In genomic region chr13:99968521-99969367, GRCh38 we compare ENCODE assay signal across 8 cellular contexts. TPM values are rescaled to one million over a fixed set of nuclear protein-coding genes. Genes with fewer than 3 reads are reported as not detected.
DNase-seq lines count a peak whose midpoint lies in the region; ATAC-seq and TF ChIP-seq lines count a peak whose summit lies in the region.

No MANE protein-coding gene starts in this region.

- peak overlapping the region; percentile 61 for H3K4me3 ChIP-seq in thoracic aorta

- peaks cover 68% of the 10 kb centered on the region for H3K27me3 Mint-ChIP-seq in activated CD4-positive, alpha-beta T cell treated with anti-CD3 and anti-CD28 coated beads, Interleukin-2, amount 10 ng/mL, durations not matched to agents 7 days and 5 days
- peaks cover 64% of the 10 kb centered on the region for H3K27me3 Mint-ChIP-seq in activated T-helper 2 cell treated with anti-CD3 and anti-CD28 coated beads, Interferon-gamma antibody, Interleukin-2, Interleukin-4, amounts not matched to agents 10 μg/mL and 5 μg/mL and 100 μg/mL, durations not matched to agents 14 hours and 24 hours and 36 hours (ENCODE audit: low read depth)

- H3K9me3 ChIP-seq in thoracic aorta = no peaks in the 10 kb centered on the region

- POLR2A ChIA-PET in activated CD4-positive, alpha-beta T cell treated with anti-CD3 and anti-CD28 coated beads, Interleukin-2, amount 10 ng/mL, durations not matched to agents 7 days and 5 days (lab: Charles Lee) = no interaction called here

- no peak overlapping the region for H3K27ac ChIP-seq in thoracic aorta

- ATAC-seq in thoracic aorta (ENCODE audit: insufficient number of reproducible peaks, low FRiP score, low read depth) (peak; percentile 29), GM21423 (IDR thresholded peaks at IDR 0.05; ENCODE audit: unreplicated experiment) (no peak)

- peak overlapping the region; percentile 64 for H3K27ac Mint-ChIP-seq in activated CD4-positive, alpha-beta T cell treated with anti-CD3 and anti-CD28 coated beads, Interleukin-2, amount 10 ng/mL, durations not matched to agents 7 days and 5 days
- peak overlapping the region; percentile 25 for H3K27ac Mint-ChIP-seq in activated T-helper 2 cell treated with anti-CD3 and anti-CD28 coated beads, Interferon-gamma antibody, Interleukin-2, Interleukin-4, amounts not matched to agents 10 μg/mL and 5 μg/mL and 100 μg/mL, durations not matched to agents 14 hours and 24 hours and 36 hours

- peaks cover 14% of the 10 kb centered on the region for H3K4me1 Mint-ChIP-seq in activated CD4-positive, alpha-beta T cell treated with anti-CD3 and anti-CD28 coated beads, Interleukin-2, amount 10 ng/mL, durations not matched to agents 7 days and 5 days
- peaks cover 8% of the 10 kb centered on the region for H3K4me1 Mint-ChIP-seq in activated T-helper 2 cell treated with anti-CD3 and anti-CD28 coated beads, Interferon-gamma antibody, Interleukin-2, Interleukin-4, amounts not matched to agents 10 μg/mL and 5 μg/mL and 100 μg/mL, durations not matched to agents 14 hours and 24 hours and 36 hours (ENCODE audit: low read depth)

- H3K4me1 ChIP-seq in thoracic aorta (ENCODE audit: control insufficient read depth in 1 of 2, low read depth in 2 of 2) = peaks cover 19 to 35% of the 10 kb centered on the region in 2 donors

- peak overlapping the region; percentile 68 for H3K4me3 Mint-ChIP-seq in activated CD4-positive, alpha-beta T cell treated with anti-CD3 and anti-CD28 coated beads, Interleukin-2, amount 10 ng/mL, durations not matched to agents 7 days and 5 days
- no peak overlapping the region for H3K4me3 Mint-ChIP-seq in activated T-helper 2 cell treated with anti-CD3 and anti-CD28 coated beads, Interferon-gamma antibody, Interleukin-2, Interleukin-4, amounts not matched to agents 10 μg/mL and 5 μg/mL and 100 μg/mL, durations not matched to agents 14 hours and 24 hours and 36 hours (ENCODE audit: low read depth)

- no peak for TF ChIP-seq CTCF in thoracic aorta (IDR thresholded peaks at IDR 0.05)

- intact Hi-C loops in activated T-helper 2 cell treated with anti-CD3 and anti-CD28 coated beads, Interferon-gamma antibody, Interleukin-2, Interleukin-4, amounts not matched to agents 10 μg/mL and 5 μg/mL and 100 μg/mL, durations not matched to agents 14 hours and 24 hours and 36 hours (cut with micrococcal nuclease) = no loop called here

- no peaks in the 10 kb centered on the region for H3K9me3 Mint-ChIP-seq in activated CD4-positive, alpha-beta T cell treated with anti-CD3 and anti-CD28 coated beads, Interleukin-2, amount 10 ng/mL, durations not matched to agents 7 days and 5 days
- peaks cover 4% of the 10 kb centered on the region for H3K9me3 Mint-ChIP-seq in activated T-helper 2 cell treated with anti-CD3 and anti-CD28 coated beads, Interferon-gamma antibody, Interleukin-2, Interleukin-4, amounts not matched to agents 10 μg/mL and 5 μg/mL and 100 μg/mL, durations not matched to agents 14 hours and 24 hours and 36 hours

- DNase-seq in activated CD4-positive, alpha-beta T cell treated with anti-CD3 and anti-CD28 coated beads, Interleukin-2, amount 10 ng/mL, durations not matched to agents 7 days and 5 days = no peak
- DNase-seq in activated CD4-positive, alpha-beta T cell treated with anti-CD3 and anti-CD28 coated beads for 1 hour = no peak
- DNase-seq in activated T-helper 2 cell treated with anti-CD3 and anti-CD28 coated beads, Interferon-gamma antibody, Interleukin-2, Interleukin-4, amounts not matched to agents 10 μg/mL and 5 μg/mL and 100 μg/mL, durations not matched to agents 14 hours and 24 hours and 36 hours (ENCODE audit: low spot score) = no peak
- DNase-seq in kidney tubule cell (ENCODE audit: low spot score) (peak; percentile 28), thoracic aorta (ENCODE audit: low spot score) (no peak), EL (no peak), foreskin melanocyte (no peak)

- H3K36me3 ChIP-seq in thoracic aorta = no peaks in the 10 kb centered on the region

- H3K36me3 Mint-ChIP-seq in activated CD4-positive, alpha-beta T cell treated with anti-CD3 and anti-CD28 coated beads, Interleukin-2, amount 10 ng/mL, durations not matched to agents 7 days and 5 days (ENCODE audit: low read depth) = peaks cover 11% of the 10 kb centered on the region
- H3K36me3 Mint-ChIP-seq in activated T-helper 2 cell treated with anti-CD3 and anti-CD28 coated beads, Interferon-gamma antibody, Interleukin-2, Interleukin-4, amounts not matched to agents 10 μg/mL and 5 μg/mL and 100 μg/mL, durations not matched to agents 14 hours and 24 hours and 36 hours (ENCODE audit: low read depth) = peaks cover 3% of the 10 kb centered on the region

- CTCF ChIA-PET in activated CD4-positive, alpha-beta T cell treated with anti-CD3 and anti-CD28 coated beads, Interleukin-2, amount 10 ng/mL, durations not matched to agents 7 days and 5 days (lab: Charles Lee) = interaction anchor here (1.6 kb wide), 1 partner anchor 14 kb away, joined by 6 read pairs; no protein-coding TSS in a partner anchor

- H3K27me3 ChIP-seq in thoracic aorta (replicated peaks; ENCODE audit: insufficient read depth) = peaks cover 45% of the 10 kb centered on the region

RNA-seq across cellular contexts. Expression of gene ZIC5, which starts 2.8 kb away (rescaled TPM):
- total RNA-seq in activated CD4-positive, alpha-beta T cell treated with anti-CD3 and anti-CD28 coated beads, Interleukin-2, amount 10 ng/mL, durations not matched to agents 7 days and 5 days = not detected
- total RNA-seq in activated T-helper 2 cell treated with anti-CD3 and anti-CD28 coated beads, Interferon-gamma antibody, Interleukin-2, Interleukin-4, amounts not matched to agents 10 μg/mL and 5 μg/mL and 100 μg/mL, durations not matched to agents 14 hours and 24 hours and 36 hours = not detected in 2 replicates
- not detected for total RNA-seq in thoracic aorta

RNA-seq across cellular contexts. Expression of gene ZIC2, which starts 12.8 kb away (rescaled TPM):
- not detected for total RNA-seq in activated CD4-positive, alpha-beta T cell treated with anti-CD3 and anti-CD28 coated beads, Interleukin-2, amount 10 ng/mL, durations not matched to agents 7 days and 5 days
- not detected in 2 replicates for total RNA-seq in activated T-helper 2 cell treated with anti-CD3 and anti-CD28 coated beads, Interferon-gamma antibody, Interleukin-2, Interleukin-4, amounts not matched to agents 10 μg/mL and 5 μg/mL and 100 μg/mL, durations not matched to agents 14 hours and 24 hours and 36 hours
- total RNA-seq in thoracic aorta = not detected
